ENCODE assay signal across 19 cellular contexts in genomic region chr5:14937277-14937676, GRCh38.
A peak's percentile ranks its signal among the peaks of the same experiment; 100 is the strongest.
DNase-seq lines count a peak whose midpoint lies in the region; ATAC-seq and TF ChIP-seq lines count a peak whose summit lies in the region.
"Had no signal": no experiment of that assay in that cellular context is flagged by ENCODE, and none has a peak within 500 bp of the region (broad histone marks: within the 10 kb centered on the region; RNA-seq: fewer than 3 reads in every experiment).

No MANE protein-coding gene starts in this region.

- H3K4me2 ChIP-seq in GM23248 (ENCODE audit: unreplicated experiment): no peak overlapping the region

- no peaks in the 10 kb centered on the region for H3K79me2 ChIP-seq in GM23248 (ENCODE audit: insufficient read depth)

- H3K4me3 ChIP-seq in right atrium auricular region (no peak overlapping the region), GM23248 (no peak overlapping the region)
- H3K4me3 ChIP-seq: psoas muscle, upper lobe of left lung had no signal

- DNase-seq in Right ventricle myocardium superior: no peak
- DNase-seq in right atrium auricular region (ENCODE audit: low spot score): no peak
- peak; percentile 60 for DNase-seq in RPMI7951 (ENCODE audit: low read depth)
- DNase-seq in left colon: peak in 1 of 2 donors; percentile 11
- DNase-seq in hypothalamus (lab: John Stamatoyannopoulos, UW): no peak
- no peak for DNase-seq in OCI-M2 (lab: John Stamatoyannopoulos, UW; ENCODE audit: unreplicated experiment)
- no peak for DNase-seq in activated naive CD4-positive, alpha-beta T cell (lab: John Stamatoyannopoulos, UW)
- no peak for DNase-seq in GM23248
- DNase-seq: ACHN; activated CD4-positive, alpha-beta T cell treated with anti-CD3 and anti-CD28 coated beads, Interleukin-2, amount 50 U/mL, for 48 hours; activated T-cell treated with anti-CD3 and anti-CD28 coated beads, Interleukin-2, amount 50 U/mL, for 48 hours; caudate nucleus; COR-L47; effector memory CD8-positive, alpha-beta T cell; natural killer cell; NCI-H1417 treated with DMSO at 0.1 percent for 48 hours; psoas muscle; stimulated activated naive CD4-positive, alpha-beta T cell; upper lobe of left lung had no signal

- 50 to 55% methylated on average over 5 of the region's 5 CpGs for WGBS in GM23248 (ENCODE audit: low coverage in 1 of 2, low lambda C conversion rate in 2 of 2, missing lambda C conversion rate in 2 of 2), 2 experiments

- in situ Hi-C loops in GM23248 (cut with MboI): no loop called here

- H3K27ac ChIP-seq in right atrium auricular region: peak overlapping the region in 1 of 2 donors; percentile 53
- H3K27ac ChIP-seq in GM23248: no peak overlapping the region
- H3K27ac ChIP-seq: upper lobe of left lung had no signal

- H4K20me1 ChIP-seq in GM23248 (ENCODE audit: insufficient read depth): no peaks in the 10 kb centered on the region

- H3K36me3 ChIP-seq in right atrium auricular region (no peaks in the 10 kb centered on the region), GM23248 (ENCODE audit: low read depth) (no peaks in the 10 kb centered on the region)
- H3K36me3 ChIP-seq: upper lobe of left lung had no signal

- H3K27me3 ChIP-seq in right atrium auricular region (no peaks in the 10 kb centered on the region), GM23248 (replicated peaks; ENCODE audit: insufficient read depth) (no peaks in the 10 kb centered on the region)
- H3K27me3 ChIP-seq: upper lobe of left lung had no signal

- H3K9me3 ChIP-seq in right atrium auricular region (no peaks in the 10 kb centered on the region), GM23248 (ENCODE audit: low read depth) (no peaks in the 10 kb centered on the region)
- H3K9me3 ChIP-seq: psoas muscle, upper lobe of left lung had no signal

- H2AFZ ChIP-seq in GM23248: no peak overlapping the region

- H3K4me1 ChIP-seq in right atrium auricular region (peaks cover 0 to 7% of the 10 kb centered on the region in 2 donors), GM23248 (ENCODE audit: insufficient read depth) (0 out of 2 replicates have a peak, but pooled peaks cover 15% of the 10 kb centered on the region)
- H3K4me1 ChIP-seq: psoas muscle had no signal

- no peaks in the 10 kb centered on the region for H3K9me2 ChIP-seq in GM23248 (ENCODE audit: insufficient read depth)

- H3F3A ChIP-seq in GM23248 (ENCODE audit: insufficient read depth): peaks cover 18% of the 10 kb centered on the region; the same call in 1 of the 2 replicates

- intact Hi-C loops in Right ventricle myocardium superior (cut with DNase I) (no loop called here), left colon (cut with DNase I, micrococcal nuclease) (no loop called here)

- no peak overlapping the region for H3K9ac ChIP-seq in GM23248

- TF ChIP-seq CTCF in right atrium auricular region (IDR thresholded peaks at IDR 0.05): no peak

- peak; percentile 78 for ATAC-seq in Right ventricle myocardium superior (ENCODE audit: poor library complexity)
- peak; percentile 98 for ATAC-seq in left colon
- ATAC-seq: effector memory CD8-positive, alpha-beta T cell; natural killer cell; psoas muscle had no signal
